ENCODE assay signal across 8 cellular contexts in the genomic region with DNA sequence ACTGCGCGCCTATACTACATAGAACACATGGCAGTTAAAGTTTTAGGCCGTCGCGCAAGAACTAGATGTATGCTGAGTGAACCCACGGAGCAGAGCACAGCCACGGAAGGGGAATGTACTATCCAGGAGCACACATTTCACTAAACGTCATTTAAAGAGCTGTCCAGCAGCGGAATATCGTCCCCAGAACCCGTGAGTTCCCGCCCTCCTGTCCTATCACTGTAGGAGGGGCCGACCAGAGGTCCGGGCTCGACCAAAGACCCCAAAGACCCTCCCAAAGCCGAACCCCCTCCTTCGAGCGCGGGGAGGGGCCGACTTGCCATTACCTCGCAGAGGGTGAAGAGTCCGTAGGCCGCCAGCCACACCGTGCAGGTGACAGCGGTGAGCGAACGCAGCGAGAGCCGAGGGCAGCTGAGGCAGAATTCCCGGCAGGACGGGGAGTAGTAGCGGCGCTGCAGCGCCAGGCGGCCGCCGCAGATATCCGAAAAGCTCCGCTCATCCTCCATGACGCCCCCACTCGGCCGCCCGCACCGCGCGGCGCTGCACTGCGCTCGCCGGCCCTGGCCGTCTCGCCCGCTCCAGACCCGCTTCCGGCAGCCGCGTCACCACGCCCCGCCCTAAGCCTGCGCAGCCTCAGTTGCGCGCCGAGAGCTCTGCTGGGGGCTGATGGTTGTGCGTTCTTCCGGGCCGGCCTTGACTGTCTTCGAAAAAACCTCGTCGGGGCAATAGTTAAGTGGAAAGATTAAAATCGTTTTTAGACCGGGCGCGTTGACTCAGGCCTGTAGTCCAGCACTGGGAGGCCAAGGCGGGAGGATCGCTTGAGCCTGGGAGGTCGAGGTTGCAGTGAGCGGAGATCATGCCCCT. TPM values are rescaled to one million over a fixed set of nuclear protein-coding genes. Genes with fewer than 3 reads are reported as not detected.
DNase-seq lines count a peak whose midpoint lies in the region; ATAC-seq, FAIRE-seq and TF ChIP-seq lines count a peak whose summit lies in the region.

Gene PIGH, minus strand, starts transcription at position 571 of the 864 bp plus-strand sequence. Its CDS starts 65 bp downstream, at position 506.

- H3F3A ChIP-seq in SU-DHL-6 (ENCODE audit: insufficient read depth): no peaks in the 10 kb centered on the region

- H4K20me1 ChIP-seq in SU-DHL-6 (ENCODE audit: low read depth, low read length): no peaks in the 10 kb centered on the region

- peaks cover 41% of the 10 kb centered on the region for H3K79me2 ChIP-seq in SU-DHL-6 (ENCODE audit: insufficient read depth, low read length)

- H3K4me3 Mint-ChIP-seq in activated naive CD8-positive, alpha-beta T cell treated with anti-CD3 and anti-CD28 coated beads, Interleukin-2, amount 10 ng/mL, durations not matched to agents 7 days and 5 days: peak within 1 kb of the TSS; percentile 94

- H3K4me1 Mint-ChIP-seq in activated naive CD8-positive, alpha-beta T cell treated with anti-CD3 and anti-CD28 coated beads, Interleukin-2, amount 10 ng/mL, durations not matched to agents 7 days and 5 days: peaks cover 25% of the 10 kb centered on the region

- peaks cover 0 to 5% (median 0%) of the 10 kb centered on the region in 3 donors for H3K4me1 ChIP-seq in pancreas
- H3K4me1 ChIP-seq in tibial artery: peaks cover 0 to 19% (median 3%) of the 10 kb centered on the region in 4 donors

- H3K27me3 Mint-ChIP-seq in activated naive CD8-positive, alpha-beta T cell treated with anti-CD3 and anti-CD28 coated beads, Interleukin-2, amount 10 ng/mL, durations not matched to agents 7 days and 5 days: no peaks in the 10 kb centered on the region

- POLR2A ChIA-PET in activated naive CD8-positive, alpha-beta T cell treated with anti-CD3 and anti-CD28 coated beads, Interleukin-2, amount 10 ng/mL, durations not matched to agents 7 days and 5 days (lab: Charles Lee): interaction anchor here (0.5 to 1.9 kb wide), 14 partner anchors 8 to 1216 kb away, joined by 3 to 7 read pairs (median 4); partner anchors contain the start of gene ARG2

- whole genome bisulfite sequencing in pancreas, 2 donors: 2 to 3% methylated on average over 68 to 77 of the region's 77 CpGs

- peak within 1 kb of the TSS; percentile 71 for H3K4me2 ChIP-seq in SU-DHL-6 (ENCODE audit: low read depth, low read length, poor library complexity, severe bottlenecking)

- FAIRE-seq in pancreas (lab: Jason Lieb, UNC): no peak

- peaks cover 1% of the 10 kb centered on the region for H3K36me3 Mint-ChIP-seq in activated naive CD8-positive, alpha-beta T cell treated with anti-CD3 and anti-CD28 coated beads, Interleukin-2, amount 10 ng/mL, durations not matched to agents 7 days and 5 days

- DNase-seq in HFF-Myc (ENCODE audit: extremely low read depth, low read depth) (peak; percentile 51), NAMALWA (ENCODE audit: low spot score) (peak; percentile 88), head of caudate nucleus (peak; percentile 73 to 97 (median 94)), pancreas (peak; percentile 89 to 96 (median 94)), tibial artery (peak; percentile 83 to 92)
- DNase-seq in activated naive CD8-positive, alpha-beta T cell treated with anti-CD3 and anti-CD28 coated beads, Interleukin-2, amount 10 ng/mL, durations not matched to agents 7 days and 5 days: peak; percentile 98

- H3K27me3 ChIP-seq in SU-DHL-6 (ENCODE audit: low read length) (no peaks in the 10 kb centered on the region), pancreas (no peaks in the 10 kb centered on the region), tibial artery (no peaks in the 10 kb centered on the region)

- TF ChIP-seq POLR2A in GM10847 (IDR thresholded peaks at IDR 0.05; ENCODE audit: extremely low read depth, insufficient read length): peak; percentile 72

- TF ChIP-seq CTCF in HFF-Myc (IDR thresholded peaks at IDR 0.05; ENCODE audit: low read depth, low read length, missing control alignments) (peak; percentile 49), SU-DHL-6 (IDR thresholded peaks at IDR 0.05; ENCODE audit: insufficient read depth, low read length, poor library complexity, severe bottlenecking) (peak; percentile 47), pancreas (IDR thresholded peaks at IDR 0.05) (peak; percentile 34 to 55 (median 46)), tibial artery (IDR thresholded peaks at IDR 0.05) (peak; percentile 50 to 56)

- intact Hi-C loops in head of caudate nucleus (cut with DNase I) (no loop called here), pancreas (cut with DNase I) (no loop called here), tibial artery (cut with DNase I; ENCODE audit: low total_unique reads) (no loop called here)

- peak within 1 kb of the TSS; percentile 87 for H2AFZ ChIP-seq in SU-DHL-6 (ENCODE audit: low read depth, low read length, severe bottlenecking)

- H3K9me3 ChIP-seq in SU-DHL-6 (ENCODE audit: insufficient read depth, low read length): no peaks in the 10 kb centered on the region
- no peaks in the 10 kb centered on the region for H3K9me3 ChIP-seq in pancreas
- H3K9me3 ChIP-seq in tibial artery: no peaks in the 10 kb centered on the region

- H3K4me3 ChIP-seq in HFF-Myc (replicated peaks; ENCODE audit: low read depth, low read length): peak within 1 kb of the TSS; percentile 60
- H3K4me3 ChIP-seq in SU-DHL-6 (ENCODE audit: insufficient read depth, low read length, poor library complexity, severe bottlenecking): peak within 1 kb of the TSS; percentile 93
- H3K4me3 ChIP-seq in pancreas: peak within 1 kb of the TSS; percentile 86 to 95 (median 90)
- H3K4me3 ChIP-seq in tibial artery: peak within 1 kb of the TSS; percentile 86 to 92

- H3K9me3 Mint-ChIP-seq in activated naive CD8-positive, alpha-beta T cell treated with anti-CD3 and anti-CD28 coated beads, Interleukin-2, amount 10 ng/mL, durations not matched to agents 7 days and 5 days: peaks cover 1% of the 10 kb centered on the region

- H3K27ac ChIP-seq in SU-DHL-6 (ENCODE audit: low read depth, low read length) (no peak within 1 kb of the TSS), pancreas (peak within 1 kb of the TSS; percentile 80 to 93 (median 88)), tibial artery (peak within 1 kb of the TSS; percentile 87 to 93)

- ATAC-seq in activated naive CD8-positive, alpha-beta T cell treated with anti-CD3 and anti-CD28 coated beads, Interleukin-2, amount 10 ng/mL, durations not matched to agents 7 days and 5 days (ENCODE audit: low read depth): peak; percentile 99
- peak; percentile 97 to 99 (median 98) for ATAC-seq in pancreas

- peak within 1 kb of the TSS; percentile 88 for H3K9ac ChIP-seq in SU-DHL-6 (ENCODE audit: low read length)

- H3K36me3 ChIP-seq in SU-DHL-6 (ENCODE audit: low read length): no peaks in the 10 kb centered on the region
- no peaks in the 10 kb centered on the region for H3K36me3 ChIP-seq in pancreas
- peaks cover 0 to under 1% (median 0%) of the 10 kb centered on the region in 3 donors for H3K36me3 ChIP-seq in tibial artery

- H3K9me2 ChIP-seq in SU-DHL-6 (replicated peaks; ENCODE audit: insufficient read depth, low read length): no peaks in the 10 kb centered on the region

- H3K27ac Mint-ChIP-seq in activated naive CD8-positive, alpha-beta T cell treated with anti-CD3 and anti-CD28 coated beads, Interleukin-2, amount 10 ng/mL, durations not matched to agents 7 days and 5 days: peak within 1 kb of the TSS; percentile 94

RNA-seq across cellular contexts. Expression of gene PIGH, which starts in this region (rescaled TPM):
- total RNA-seq in activated naive CD8-positive, alpha-beta T cell treated with anti-CD3 and anti-CD28 coated beads, Interleukin-2, amount 10 ng/mL, durations not matched to agents 7 days and 5 days: 10 to 100 TPM; 22.9 to 24.9 TPM
- 10 to 100 TPM; 11.5 to 21.8 (median 13.7) TPM for total RNA-seq in pancreas
- polyA plus RNA-seq in pancreas: 10 to 100 TPM; 14.2 to 27.4 TPM
